1 cellular context compared by ENCODE assay signal in the genomic region with DNA sequence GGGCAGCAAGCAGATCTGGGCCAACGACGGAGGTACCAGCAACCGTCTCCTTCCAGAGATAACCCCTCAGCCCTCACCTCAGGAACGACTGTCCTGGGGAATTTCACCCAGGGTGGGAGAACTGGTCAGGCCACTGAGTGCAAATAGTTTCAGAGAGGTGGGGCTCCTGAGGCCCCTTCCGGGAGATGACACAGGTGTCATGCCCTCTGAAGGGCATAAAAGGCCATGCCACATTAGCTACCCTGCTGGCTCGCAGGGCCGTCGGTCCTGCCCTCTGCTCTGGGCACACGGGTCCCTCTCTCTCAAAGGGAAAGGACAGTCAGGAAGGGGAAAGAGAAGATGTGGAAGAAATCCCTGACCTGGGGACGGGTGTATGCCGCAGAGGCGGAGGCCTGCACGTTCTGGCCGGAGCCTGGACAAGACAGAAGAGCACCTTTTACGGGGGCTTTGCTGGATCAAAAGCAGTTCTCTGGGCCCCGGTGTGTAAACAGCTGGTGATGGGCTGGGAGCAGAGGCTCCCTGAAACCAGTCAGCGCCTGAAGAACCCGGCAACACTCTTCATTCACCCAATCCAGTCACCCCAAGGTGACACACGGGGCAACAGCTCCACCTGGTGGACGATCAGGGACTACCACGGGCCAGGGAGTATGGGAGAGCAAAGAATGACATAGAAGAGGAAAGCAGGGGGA.
TF ChIP-seq lines count a peak whose summit lies in the region.

No MANE protein-coding gene starts in this region.

TF ChIP-seq in GM12878, 131 proteins besides CTCF, POLR2A, EP300 and RAD21 (continued from another document and continues in another):
- TF ChIP-seq ZNF592 (IDR thresholded peaks at IDR 0.05): no peak
- TF ChIP-seq TARDBP (IDR thresholded peaks at IDR 0.05; ENCODE audit: borderline replicate concordance): 0 out of 2 replicates have a peak, but pooled peaks have one; percentile 37
- no peak for TF ChIP-seq ZBTB33 (IDR thresholded peaks at IDR 0.05)
- TF ChIP-seq SKIL (IDR thresholded peaks at IDR 0.05; ENCODE audit: low read depth, poor library complexity, severe bottlenecking): peak; percentile 48
- TF ChIP-seq, protein P1, sequence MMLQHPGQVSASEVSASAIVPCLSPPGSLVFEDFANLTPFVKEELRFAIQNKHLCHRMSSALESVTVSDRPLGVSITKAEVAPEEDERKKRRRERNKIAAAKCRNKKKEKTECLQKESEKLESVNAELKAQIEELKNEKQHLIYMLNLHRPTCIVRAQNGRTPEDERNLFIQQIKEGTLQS (IDR thresholded peaks at IDR 0.05; ENCODE audit: borderline replicate concordance, extremely low read depth, low read depth, low read length): no peak
- TF ChIP-seq SRF (IDR thresholded peaks at IDR 0.05; ENCODE audit: low read depth in 2 of 2, low read length in 2 of 2): no peak
- no peak for TF ChIP-seq RAD51 (IDR thresholded peaks at IDR 0.05)
- TF ChIP-seq RCOR1 (conservative IDR thresholded peaks at IDR 0.05; ENCODE audit: low read depth, low read length): no peak
- TF ChIP-seq RFX5 (IDR thresholded peaks at IDR 0.05; ENCODE audit: low read depth, low read length): no peak
- TF ChIP-seq, protein P2, sequence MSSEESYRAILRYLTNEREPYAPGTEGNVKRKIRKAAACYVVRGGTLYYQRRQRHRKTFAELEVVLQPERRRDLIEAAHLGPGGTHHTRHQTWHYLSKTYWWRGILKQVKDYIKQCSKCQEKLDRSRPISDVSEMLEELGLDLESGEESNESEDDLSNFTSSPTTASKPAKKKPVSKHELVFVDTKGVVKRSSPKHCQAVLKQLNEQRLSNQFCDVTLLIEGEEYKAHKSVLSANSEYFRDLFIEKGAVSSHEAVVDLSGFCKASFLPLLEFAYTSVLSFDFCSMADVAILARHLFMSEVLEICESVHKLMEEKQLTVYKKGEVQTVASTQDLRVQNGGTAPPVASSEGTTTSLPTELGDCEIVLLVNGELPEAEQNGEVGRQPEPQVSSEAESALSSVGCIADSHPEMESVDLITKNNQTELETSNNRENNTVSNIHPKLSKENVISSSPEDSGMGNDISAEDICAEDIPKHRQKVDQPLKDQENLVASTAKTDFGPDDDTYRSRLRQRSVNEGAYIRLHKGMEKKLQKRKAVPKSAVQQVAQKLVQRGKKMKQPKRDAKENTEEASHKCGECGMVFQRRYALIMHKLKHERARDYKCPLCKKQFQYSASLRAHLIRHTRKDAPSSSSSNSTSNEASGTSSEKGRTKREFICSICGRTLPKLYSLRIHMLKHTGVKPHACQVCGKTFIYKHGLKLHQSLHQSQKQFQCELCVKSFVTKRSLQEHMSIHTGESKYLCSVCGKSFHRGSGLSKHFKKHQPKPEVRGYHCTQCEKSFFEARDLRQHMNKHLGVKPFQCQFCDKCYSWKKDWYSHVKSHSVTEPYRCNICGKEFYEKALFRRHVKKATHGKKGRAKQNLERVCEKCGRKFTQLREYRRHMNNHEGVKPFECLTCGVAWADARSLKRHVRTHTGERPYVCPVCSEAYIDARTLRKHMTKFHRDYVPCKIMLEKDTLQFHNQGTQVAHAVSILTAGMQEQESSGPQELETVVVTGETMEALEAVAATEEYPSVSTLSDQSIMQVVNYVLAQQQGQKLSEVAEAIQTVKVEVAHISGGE (CRISPR knock-in tag; IDR thresholded peaks at IDR 0.05): no peak
- TF ChIP-seq MEF2A (IDR thresholded peaks at IDR 0.05; ENCODE audit: insufficient read depth, low read depth, low read length): 0 out of 2 replicates have a peak, but pooled peaks have one; percentile 5
- TF ChIP-seq, protein P3, sequence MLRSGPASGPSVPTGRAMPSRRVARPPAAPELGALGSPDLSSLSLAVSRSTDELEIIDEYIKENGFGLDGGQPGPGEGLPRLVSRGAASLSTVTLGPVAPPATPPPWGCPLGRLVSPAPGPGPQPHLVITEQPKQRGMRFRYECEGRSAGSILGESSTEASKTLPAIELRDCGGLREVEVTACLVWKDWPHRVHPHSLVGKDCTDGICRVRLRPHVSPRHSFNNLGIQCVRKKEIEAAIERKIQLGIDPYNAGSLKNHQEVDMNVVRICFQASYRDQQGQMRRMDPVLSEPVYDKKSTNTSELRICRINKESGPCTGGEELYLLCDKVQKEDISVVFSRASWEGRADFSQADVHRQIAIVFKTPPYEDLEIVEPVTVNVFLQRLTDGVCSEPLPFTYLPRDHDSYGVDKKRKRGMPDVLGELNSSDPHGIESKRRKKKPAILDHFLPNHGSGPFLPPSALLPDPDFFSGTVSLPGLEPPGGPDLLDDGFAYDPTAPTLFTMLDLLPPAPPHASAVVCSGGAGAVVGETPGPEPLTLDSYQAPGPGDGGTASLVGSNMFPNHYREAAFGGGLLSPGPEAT (IDR thresholded peaks at IDR 0.05; ENCODE audit: low read depth): peak; percentile 10; the same call in 1 of the 2 replicates
- no peak for TF ChIP-seq BCLAF1 (IDR thresholded peaks at IDR 0.05)
- TF ChIP-seq HSF1 (IDR thresholded peaks at IDR 0.05; ENCODE audit: low read depth, low read length): no peak
- no peak for TF ChIP-seq SUZ12 (IDR thresholded peaks at IDR 0.05; ENCODE audit: unreplicated experiment)
- 0 out of 2 replicates have a peak, but pooled peaks have one; percentile 26 for TF ChIP-seq RUNX3 (IDR thresholded peaks at IDR 0.05; ENCODE audit: low read length)
- peak; percentile 51; the same call in 1 of the 2 replicates for TF ChIP-seq STAT1 (conservative IDR thresholded peaks at IDR 0.05)
- TF ChIP-seq ZNF384 (IDR thresholded peaks at IDR 0.05; ENCODE audit: borderline replicate concordance, low read depth, low read length): no peak
- no peak for TF ChIP-seq MTA2 (IDR thresholded peaks at IDR 0.05; ENCODE audit: low read depth)
- no peak for TF ChIP-seq SPI1 (IDR thresholded peaks at IDR 0.05; ENCODE audit: borderline replicate concordance, insufficient read depth, low read depth, low read length)
- no peak for TF ChIP-seq ZNF207 (IDR thresholded peaks at IDR 0.05; ENCODE audit: borderline replicate concordance)
- TF ChIP-seq BHLHE40 (IDR thresholded peaks at IDR 0.05; ENCODE audit: borderline replicate concordance in 1 of 2, low read depth in 2 of 2, low read length in 1 of 2): peak in 1 of 2 experiments; percentile 17; a peak in 1 of 4 replicates
- peak; percentile 100 for TF ChIP-seq SMC3 (IDR thresholded peaks at IDR 0.05; ENCODE audit: borderline replicate concordance, low read length)
- peak; percentile 36 for TF ChIP-seq RELA (IDR thresholded peaks at IDR 0.05; ENCODE audit: borderline replicate concordance, partially characterized antibody)
- no peak for TF ChIP-seq ZBTB40 (IDR thresholded peaks at IDR 0.05; ENCODE audit: borderline replicate concordance)
